Comparison of ENCODE assay signal across 18 cellular contexts in the genomic region with DNA sequence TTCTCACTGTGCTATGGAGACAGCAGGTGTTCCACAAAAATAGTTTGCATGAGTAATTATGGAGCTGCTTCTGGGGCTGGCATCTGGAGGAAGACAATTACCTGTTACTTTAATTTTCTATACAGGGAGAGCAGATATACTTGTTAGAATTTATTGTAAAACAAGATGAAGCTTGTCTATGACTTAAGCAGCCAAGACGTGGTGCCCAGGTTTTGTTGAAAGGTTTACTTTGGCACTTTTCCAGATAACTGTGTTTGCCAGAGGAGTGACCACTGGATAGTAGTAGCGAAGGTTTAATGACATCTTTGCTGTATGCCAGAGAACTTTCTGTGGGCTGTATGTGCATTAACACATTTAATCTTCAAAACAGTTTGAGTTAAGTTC.
DNase-seq lines count a peak whose midpoint lies in the region; ATAC-seq and TF ChIP-seq lines count a peak whose summit lies in the region.
"Had no signal": no experiment of that assay in that cellular context is flagged by ENCODE, and none has a peak within 500 bp of the region (broad histone marks: within the 10 kb centered on the region; RNA-seq: fewer than 3 reads in every experiment).

No MANE protein-coding gene starts in this region.

- H3K4me3 Mint-ChIP-seq in MCF 10A (ENCODE audit: unreplicated experiment): peak overlapping the region; percentile 14
- no peak overlapping the region for H3K4me3 Mint-ChIP-seq in activated naive CD8-positive, alpha-beta T cell treated with anti-CD3 and anti-CD28 coated beads, Interleukin-2, amount 50 U/mL, for 24 hours
- H3K4me3 Mint-ChIP-seq: CD8-positive, alpha-beta T cell; effector memory CD8-positive, alpha-beta T cell; naive thymus-derived CD8-positive, alpha-beta T cell; stimulated activated naive CD8-positive, alpha-beta T cell treated with anti-CD3 and anti-CD28 coated beads, Interleukin-15, Interleukin-2, amounts not matched to agents 100 ng/mL and 50 ng/mL, for 24 hours; T-helper 17 cell had no signal

- CTCF ChIA-PET in MCF 10A (lab: Yijun Ruan, JAX): no interaction called here

- no peaks in the 10 kb centered on the region for H3K27me3 Mint-ChIP-seq in MCF 10A (ENCODE audit: insufficient read depth, unreplicated experiment)
- H3K27me3 Mint-ChIP-seq in activated naive CD8-positive, alpha-beta T cell treated with anti-CD3 and anti-CD28 coated beads, Interleukin-2, amount 50 U/mL, for 24 hours: no peaks in the 10 kb centered on the region
- H3K27me3 Mint-ChIP-seq: stimulated activated naive CD8-positive, alpha-beta T cell treated with anti-CD3 and anti-CD28 coated beads, Interleukin-15, Interleukin-2, amounts not matched to agents 100 ng/mL and 50 ng/mL, for 24 hours had no signal

- H3K4me3 ChIP-seq in breast epithelium: no peak overlapping the region
- H3K4me3 ChIP-seq in gastroesophageal sphincter: no peak overlapping the region
- H3K4me3 ChIP-seq in coronary artery: no peak overlapping the region
- H3K4me3 ChIP-seq: HAP-1 had no signal

- TF ChIP-seq POLR2A in breast epithelium (IDR thresholded peaks at IDR 0.05) (no peak), gastroesophageal sphincter (IDR thresholded peaks at IDR 0.05) (no peak)

- H3K27ac ChIP-seq in breast epithelium (no peak overlapping the region), gastroesophageal sphincter (peak overlapping the region in 3 of 4 donors; percentile 6 to 64 (median 56)), coronary artery (no peak overlapping the region)

- H3K9me3 ChIP-seq in breast epithelium: peaks cover 0 to under 1% of the 10 kb centered on the region in 2 donors
- peaks cover 0 to 1% (median 0%) of the 10 kb centered on the region in 3 donors for H3K9me3 ChIP-seq in gastroesophageal sphincter
- H3K9me3 ChIP-seq: HAP-1 had no signal

- H3K36me3 Mint-ChIP-seq in MCF 10A (ENCODE audit: insufficient read depth, unreplicated experiment): no peaks in the 10 kb centered on the region
- no peaks in the 10 kb centered on the region for H3K36me3 Mint-ChIP-seq in activated naive CD8-positive, alpha-beta T cell treated with anti-CD3 and anti-CD28 coated beads, Interleukin-2, amount 50 U/mL, for 24 hours (ENCODE audit: low read depth)
- H3K36me3 Mint-ChIP-seq: activated naive CD4-positive, alpha-beta T cell treated with anti-CD3 and anti-CD28 coated beads, Interleukin-2, amount 50 U/mL, for 72 hours; CD8-positive, alpha-beta T cell had no signal

- peaks cover 28% of the 10 kb centered on the region for H3K4me1 Mint-ChIP-seq in MCF 10A (ENCODE audit: insufficient read depth, unreplicated experiment)
- H3K4me1 Mint-ChIP-seq in activated naive CD8-positive, alpha-beta T cell treated with anti-CD3 and anti-CD28 coated beads, Interleukin-2, amount 50 U/mL, for 24 hours: peaks cover 7% of the 10 kb centered on the region
- H3K4me1 Mint-ChIP-seq: T-helper 17 cell had no signal

- peak; percentile 92 for DNase-seq in MCF 10A (ENCODE audit: unreplicated experiment)
- DNase-seq in breast epithelium (ENCODE audit: low spot score in 2 of 2): no peak
- peak; percentile 98 for DNase-seq in NCI-H748 (lab: John Stamatoyannopoulos, UW; ENCODE audit: unreplicated experiment)
- no peak for DNase-seq in coronary artery (ENCODE audit: low spot score)
- DNase-seq in SKM-1 (lab: John Stamatoyannopoulos, UW; ENCODE audit: unreplicated experiment): no peak
- no peak for DNase-seq in activated naive CD8-positive, alpha-beta T cell treated with anti-CD3 and anti-CD28 coated beads, Interleukin-2, amount 50 U/mL, for 24 hours
- DNase-seq: activated CD4-positive, alpha-beta T cell treated with anti-CD3 and anti-CD28 coated beads for 1 hour; CD8-positive, alpha-beta T cell; effector memory CD8-positive, alpha-beta T cell; GF-D8; naive thymus-derived CD8-positive, alpha-beta T cell; NK-92 treated with Interleukin-12 subunit alpha and Interleukin-12 subunit beta, amount 100 ng/mL, for 24 hours; T-helper 17 cell had no signal

- H3K4me1 ChIP-seq in breast epithelium: no peaks in the 10 kb centered on the region
- peaks cover 6 to 35% (median 15%) of the 10 kb centered on the region in 3 donors for H3K4me1 ChIP-seq in gastroesophageal sphincter

- intact Hi-C loops in MCF 10A (cut with micrococcal nuclease) (no loop called here), breast epithelium (cut with DNase I; ENCODE audit: low total_unique reads) (no loop called here)

- no peaks in the 10 kb centered on the region for H3K9me3 Mint-ChIP-seq in MCF 10A (ENCODE audit: unreplicated experiment)
- H3K9me3 Mint-ChIP-seq in activated naive CD8-positive, alpha-beta T cell treated with anti-CD3 and anti-CD28 coated beads, Interleukin-2, amount 50 U/mL, for 24 hours: peaks cover 3% of the 10 kb centered on the region
- H3K9me3 Mint-ChIP-seq: activated naive CD4-positive, alpha-beta T cell treated with anti-CD3 and anti-CD28 coated beads, Interleukin-2, amount 50 U/mL, for 72 hours; CD8-positive, alpha-beta T cell; effector memory CD8-positive, alpha-beta T cell; stimulated activated naive CD8-positive, alpha-beta T cell treated with anti-CD3 and anti-CD28 coated beads, Interleukin-15, Interleukin-2, amounts not matched to agents 100 ng/mL and 50 ng/mL, for 24 hours had no signal

- H3K27ac Mint-ChIP-seq in MCF 10A (ENCODE audit: low read depth, unreplicated experiment): peak overlapping the region; percentile 79
- no peak overlapping the region for H3K27ac Mint-ChIP-seq in activated naive CD8-positive, alpha-beta T cell treated with anti-CD3 and anti-CD28 coated beads, Interleukin-2, amount 50 U/mL, for 24 hours
- H3K27ac Mint-ChIP-seq: activated naive CD4-positive, alpha-beta T cell treated with anti-CD3 and anti-CD28 coated beads, Interleukin-2, amount 50 U/mL, for 72 hours; CD8-positive, alpha-beta T cell; effector memory CD8-positive, alpha-beta T cell; stimulated activated naive CD8-positive, alpha-beta T cell treated with anti-CD3 and anti-CD28 coated beads, Interleukin-15, Interleukin-2, amounts not matched to agents 100 ng/mL and 50 ng/mL, for 24 hours; T-helper 17 cell had no signal

- H3K36me3 ChIP-seq in breast epithelium (no peaks in the 10 kb centered on the region), gastroesophageal sphincter (no peaks in the 10 kb centered on the region)
- H3K36me3 ChIP-seq: HAP-1 had no signal

- POLR2A ChIA-PET in MCF 10A (lab: Yijun Ruan, JAX): interaction anchor here (0.6 to 2.1 kb wide), 10 partner anchors 13 to 312 kb away, joined by 3 to 10 read pairs (median 3); no protein-coding TSS in a partner anchor

- 38 to 50% methylated on average over 2 of the region's 2 CpGs for WGBS in gastroesophageal sphincter (ENCODE audit: low coverage in 1 of 2), 2 donors

- ATAC-seq in gastroesophageal sphincter: no peak
- no peak for ATAC-seq in activated naive CD8-positive, alpha-beta T cell treated with anti-CD3 and anti-CD28 coated beads, Interleukin-2, amount 50 U/mL, for 24 hours
- ATAC-seq in GM19397 (IDR thresholded peaks at IDR 0.05; ENCODE audit: unreplicated experiment): no peak
- ATAC-seq: CD8-positive, alpha-beta T cell; effector memory CD8-positive, alpha-beta T cell; naive thymus-derived CD8-positive, alpha-beta T cell; T-helper 17 cell had no signal

- TF ChIP-seq CTCF in MCF 10A (IDR thresholded peaks at IDR 0.05; ENCODE audit: unreplicated experiment): no peak
- TF ChIP-seq CTCF in breast epithelium (IDR thresholded peaks at IDR 0.05): no peak
- no peak for TF ChIP-seq CTCF in gastroesophageal sphincter (IDR thresholded peaks at IDR 0.05)
- no peak for TF ChIP-seq CTCF in coronary artery (IDR thresholded peaks at IDR 0.05)

- no TSS peak for BruUV-seq in MCF 10A (replicated peaks; lab: Mats Ljungman, UMichigan)

- no peak for TF ChIP-seq EP300 in gastroesophageal sphincter (IDR thresholded peaks at IDR 0.05)

- H3K27me3 ChIP-seq in breast epithelium (no peaks in the 10 kb centered on the region), gastroesophageal sphincter (no peaks in the 10 kb centered on the region)

Comparison
In these comparisons a context has a peak if more than half of its experiments do, and no peak if none do; other contexts are left out.
1. DNase-seq: peak in MCF 10A (single experiment) and NCI-H748 (single experiment); none in breast epithelium (0 of 2), coronary artery (single experiment), SKM-1 (single experiment) and activated naive CD8-positive, alpha-beta T cell treated with anti-CD3 and anti-CD28 coated beads, Interleukin-2, amount 50 U/mL, for 24 hours (single experiment).
2. H3K27ac ChIP-seq: peak in gastroesophageal sphincter (3 of 4); none in breast epithelium (0 of 2) and coronary artery (0 of 2).